ENCODE assay signal across 28 cellular contexts in the genomic region with DNA sequence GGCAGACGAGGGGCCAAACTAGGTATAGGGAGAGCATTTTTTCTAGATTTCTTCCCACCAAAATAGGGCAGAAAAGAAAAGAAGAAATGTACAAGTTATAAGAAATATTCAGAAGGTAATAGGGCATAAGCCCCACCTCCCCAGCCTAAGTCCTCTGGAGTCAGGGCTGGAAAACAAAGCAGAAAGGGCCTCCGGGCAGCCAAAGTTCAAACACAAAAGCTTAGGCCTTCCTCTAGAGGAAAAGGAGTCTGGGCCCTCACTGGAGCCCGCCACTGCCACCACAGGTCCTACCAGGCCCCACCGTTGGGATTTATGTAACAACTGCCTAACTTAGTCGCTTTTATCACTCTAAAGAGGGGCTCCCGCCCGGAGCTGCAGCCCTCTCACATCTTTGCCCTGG. TPM values are rescaled to one million over a fixed set of nuclear protein-coding genes. Genes with fewer than 3 reads are reported as not detected.
A peak's percentile ranks its signal among the peaks of the same experiment; 100 is the strongest.
DNase-seq lines count a peak whose midpoint lies in the region; ATAC-seq and TF ChIP-seq lines count a peak whose summit lies in the region.
"Had no signal": no experiment of that assay in that cellular context is flagged by ENCODE, and none has a peak within 500 bp of the region (broad histone marks: within the 10 kb centered on the region; RNA-seq: fewer than 3 reads in every experiment).

No MANE protein-coding gene starts in this region.

- POLR2A ChIA-PET in IMR-90 (lab: Charles Lee; ENCODE audit: unreplicated experiment): no interaction called here

- no peak overlapping the region for H3K9ac ChIP-seq in IMR-90 (ENCODE audit: low read depth, low read length)
- no peak overlapping the region for H3K9ac ChIP-seq in neural progenitor cell
- H3K9ac ChIP-seq: parathyroid adenoma had no signal

- no peak overlapping the region for H3K56ac ChIP-seq in IMR-90 (ENCODE audit: extremely low read depth, insufficient read depth, low read length)

- no peak overlapping the region for H3K14ac ChIP-seq in IMR-90 (replicated peaks; ENCODE audit: low read depth, low read length)

- no peak overlapping the region for H2AK9ac ChIP-seq in IMR-90 (replicated peaks; ENCODE audit: low read depth, low read length, poor library complexity)

- H3K36me3 ChIP-seq in IMR-90 (ENCODE audit: control insufficient read depth, insufficient read depth, low read length) (peaks cover 13% of the 10 kb centered on the region), neural progenitor cell (no peaks in the 10 kb centered on the region), aorta (ENCODE audit: control insufficient read depth in 1 of 2, insufficient read depth in 2 of 2, low read length in 1 of 2) (peaks cover 0 to 4% of the 10 kb centered on the region in 2 donors)

- H2BK5ac ChIP-seq in IMR-90 (ENCODE audit: low read depth, low read length, poor library complexity, severe bottlenecking): peak overlapping the region; percentile 2

- in situ Hi-C loops in IMR-90 (cut with MboI; ENCODE audit: low sequenced_read_pairs): no loop called here

- H2BK120ac ChIP-seq in IMR-90 (ENCODE audit: low read depth, low read length): peak overlapping the region; percentile 59; the same call in 1 of the 2 replicates

- no peak for TF ChIP-seq POLR2A in IMR-90 (IDR thresholded peaks at IDR 0.05; ENCODE audit: low read depth, low read length)

- no peaks in the 10 kb centered on the region for H4K20me1 ChIP-seq in IMR-90 (ENCODE audit: insufficient read depth, low read length)
- no peaks in the 10 kb centered on the region for H4K20me1 ChIP-seq in neural progenitor cell (ENCODE audit: low read depth)

- H3K4me1 Mint-ChIP-seq in neural progenitor cell: peaks cover 20% of the 10 kb centered on the region
- H3K4me1 Mint-ChIP-seq: activated CD4-positive, alpha-beta T cell treated with anti-CD3 and anti-CD28 coated beads for 36 hours; activated T-helper 17 cell treated with anti-CD3 and anti-CD28 coated beads, Interleukin-2, amount 50 U/mL, for 72 hours had no signal

- H3K9me3 Mint-ChIP-seq in neural progenitor cell: no peaks in the 10 kb centered on the region
- H3K9me3 Mint-ChIP-seq: activated CD8-positive, alpha-beta T cell treated with anti-CD3 and anti-CD28 coated beads for 36 hours; activated naive CD4-positive, alpha-beta T cell treated with anti-CD3 and anti-CD28 coated beads, Interleukin-2, amount 10 ng/mL, durations not matched to agents 7 days and 5 days; activated T-helper 17 cell treated with anti-CD3 and anti-CD28 coated beads, Interleukin-2, amount 50 U/mL, for 72 hours; stimulated activated naive CD8-positive, alpha-beta T cell treated with anti-CD3 and anti-CD28 coated beads, Interleukin-15, Interleukin-2, amounts not matched to agents 100 ng/mL and 50 ng/mL, for 24 hours had no signal

- H2AFZ ChIP-seq in IMR-90 (replicated peaks; ENCODE audit: low read length, poor library complexity) (no peak overlapping the region), neural progenitor cell (replicated peaks) (no peak overlapping the region)
- H2AFZ ChIP-seq: parathyroid adenoma had no signal

- H4K91ac ChIP-seq in IMR-90 (ENCODE audit: insufficient read depth, low read depth, low read length): peak overlapping the region; percentile 24; the same call in 1 of the 2 replicates

- dilution Hi-C loops in IMR-90 (cut with HindIII; ENCODE audit: low sequenced_read_pairs, unreplicated experiment): no loop called here

- H3K27me3 Mint-ChIP-seq in neural progenitor cell (ENCODE audit: insufficient read depth, low read depth): peaks cover 8% of the 10 kb centered on the region
- H3K27me3 Mint-ChIP-seq: activated CD4-positive, alpha-beta T cell treated with anti-CD3 and anti-CD28 coated beads for 36 hours; activated CD8-positive, alpha-beta T cell treated with anti-CD3 and anti-CD28 coated beads for 36 hours; activated naive CD4-positive, alpha-beta T cell treated with anti-CD3 and anti-CD28 coated beads, Interleukin-2, amount 10 ng/mL, durations not matched to agents 7 days and 5 days; activated T-helper 17 cell treated with anti-CD3 and anti-CD28 coated beads, Interleukin-2, amount 50 U/mL, for 72 hours; stimulated activated naive CD8-positive, alpha-beta T cell treated with anti-CD3 and anti-CD28 coated beads, Interleukin-15, Interleukin-2, amounts not matched to agents 100 ng/mL and 50 ng/mL, for 24 hours had no signal

- no TSS peak for BruUV-seq in IMR-90 (replicated peaks; lab: Mats Ljungman, UMichigan)

- no peaks in the 10 kb centered on the region for H3K9me3 ChIP-seq in IMR-90 (ENCODE audit: control insufficient read depth, insufficient read depth, low read length)
- no peaks in the 10 kb centered on the region for H3K9me3 ChIP-seq in neural progenitor cell (ENCODE audit: low read depth)
- H3K9me3 ChIP-seq in aorta (ENCODE audit: control insufficient read depth, low read length): no peaks in the 10 kb centered on the region
- H3K9me3 ChIP-seq: adrenal gland, body of pancreas, right atrium auricular region had no signal

- H4K8ac ChIP-seq in IMR-90 (ENCODE audit: low read depth in 2 of 2, low read length in 2 of 2): no peak overlapping the region; a peak in 1 of 4 replicates

- no peaks in the 10 kb centered on the region for H3K27me3 ChIP-seq in IMR-90 (ENCODE audit: control insufficient read depth, insufficient read depth, low read length)
- no peaks in the 10 kb centered on the region for H3K27me3 ChIP-seq in neural progenitor cell
- H3K27me3 ChIP-seq in aorta (ENCODE audit: control insufficient read depth in 1 of 2, insufficient read depth in 2 of 2, low read length in 1 of 2): no peaks in the 10 kb centered on the region
- H3K27me3 ChIP-seq: adrenal gland, body of pancreas, right atrium auricular region had no signal

- H3K27ac Mint-ChIP-seq in neural progenitor cell: peak overlapping the region; percentile 80
- H3K27ac Mint-ChIP-seq: activated CD4-positive, alpha-beta T cell treated with anti-CD3 and anti-CD28 coated beads for 36 hours; activated CD8-positive, alpha-beta T cell treated with anti-CD3 and anti-CD28 coated beads for 36 hours; activated naive CD4-positive, alpha-beta T cell treated with anti-CD3 and anti-CD28 coated beads, Interleukin-2, amount 10 ng/mL, durations not matched to agents 7 days and 5 days; activated T-helper 17 cell treated with anti-CD3 and anti-CD28 coated beads, Interleukin-2, amount 50 U/mL, for 72 hours; nephron progenitor cell; stimulated activated naive CD8-positive, alpha-beta T cell treated with anti-CD3 and anti-CD28 coated beads, Interleukin-15, Interleukin-2, amounts not matched to agents 100 ng/mL and 50 ng/mL, for 24 hours had no signal

- peaks cover 27% of the 10 kb centered on the region for H3K9me1 ChIP-seq in IMR-90 (ENCODE audit: insufficient read depth, low read length)

- H2BK20ac ChIP-seq in IMR-90 (ENCODE audit: low read depth, low read length): 0 out of 2 replicates have a peak overlapping the region, but pooled peaks have one; percentile 14

- 100% methylated on average over 2 of the region's 7 CpGs; no CpG with 5 or more reads in 1 of the 2 experiments for WGBS in IMR-90 (ENCODE audit: extremely low coverage in 2 of 2, insufficient read length in 1 of 2), 2 experiments
- 85% methylated on average over 7 of the region's 7 CpGs for WGBS in aorta, 2 donors

- no peak overlapping the region for H3K4me2 ChIP-seq in IMR-90 (ENCODE audit: low read depth, low read length)
- H3K4me2 ChIP-seq in neural progenitor cell: no peak overlapping the region

- H3K79me2 ChIP-seq in neural progenitor cell (ENCODE audit: low read depth): no peaks in the 10 kb centered on the region
- H3K79me2 ChIP-seq: parathyroid adenoma had no signal

- H3F3A ChIP-seq in neural progenitor cell (ENCODE audit: low read depth): no peaks in the 10 kb centered on the region

- H3K36me3 Mint-ChIP-seq in neural progenitor cell: no peaks in the 10 kb centered on the region

- H3K4me3 ChIP-seq in IMR-90 (ENCODE audit: insufficient read depth, low read depth, low read length) (no peak overlapping the region), coronary artery (no peak overlapping the region), neural progenitor cell (no peak overlapping the region), aorta (ENCODE audit: low read length in 2 of 2) (no peak overlapping the region)
- H3K4me3 ChIP-seq: adrenal gland, body of pancreas, K562, right atrium auricular region had no signal

- CTCF ChIA-PET in IMR-90 (lab: Yijun Ruan, JAX): interaction anchor here (0.6 to 1.1 kb wide), 2 partner anchors 12 to 350 kb away, joined by 3 to 4 read pairs; no protein-coding TSS in a partner anchor

- 0 out of 2 replicates have a peak overlapping the region, but pooled peaks have one; percentile 8 for H4K5ac ChIP-seq in IMR-90 (ENCODE audit: low read depth, low read length)

- H3K4me3 Mint-ChIP-seq in neural progenitor cell: no peak overlapping the region
- H3K4me3 Mint-ChIP-seq: activated CD4-positive, alpha-beta T cell treated with anti-CD3 and anti-CD28 coated beads for 36 hours; activated CD8-positive, alpha-beta T cell treated with anti-CD3 and anti-CD28 coated beads for 36 hours; activated naive CD4-positive, alpha-beta T cell treated with anti-CD3 and anti-CD28 coated beads, Interleukin-2, amount 10 ng/mL, durations not matched to agents 7 days and 5 days; activated T-helper 17 cell treated with anti-CD3 and anti-CD28 coated beads, Interleukin-2, amount 50 U/mL, for 72 hours; nephron progenitor cell; stimulated activated naive CD8-positive, alpha-beta T cell treated with anti-CD3 and anti-CD28 coated beads, Interleukin-15, Interleukin-2, amounts not matched to agents 100 ng/mL and 50 ng/mL, for 24 hours had no signal

- peaks cover 21 to 59% of the 10 kb centered on the region in 2 experiments for H3K79me1 ChIP-seq in IMR-90 (ENCODE audit: low read depth in 1 of 2, low read length in 2 of 2)

- TF ChIP-seq CTCF in IMR-90 (conservative IDR thresholded peaks at IDR 0.05; ENCODE audit: low read depth, low read length): no peak
- no peak for TF ChIP-seq CTCF in coronary artery (IDR thresholded peaks at IDR 0.05)
- no peak for TF ChIP-seq CTCF in neural progenitor cell (IDR thresholded peaks at IDR 0.05)

- H3K27ac ChIP-seq in IMR-90 (ENCODE audit: insufficient read depth, low read length): 0 out of 2 replicates have a peak overlapping the region, but pooled peaks have one; percentile 2
- no peak overlapping the region for H3K27ac ChIP-seq in coronary artery
- no peak overlapping the region for H3K27ac ChIP-seq in neural progenitor cell
- no peak overlapping the region for H3K27ac ChIP-seq in aorta (ENCODE audit: low read depth in 1 of 2, low read length in 2 of 2)
- H3K27ac ChIP-seq: body of pancreas, parathyroid adenoma, right atrium auricular region had no signal

- TF ChIP-seq RAD21 in IMR-90 (IDR thresholded peaks at IDR 0.05; ENCODE audit: low read length): no peak

- H2AK5ac ChIP-seq in IMR-90 (ENCODE audit: low read depth, low read length): no peak overlapping the region; the same call in 1 of the 2 replicates

- no peak for ATAC-seq in IMR-90 (ENCODE audit: low read depth)
- ATAC-seq in aorta (ENCODE audit: low FRiP score): no peak
- no peak for ATAC-seq in sciatic nerve
- no peak for ATAC-seq in GM18868 (IDR thresholded peaks at IDR 0.05; ENCODE audit: unreplicated experiment)
- ATAC-seq: activated CD4-positive, alpha-beta T cell treated with anti-CD3 and anti-CD28 coated beads for 36 hours; activated CD8-positive, alpha-beta T cell treated with anti-CD3 and anti-CD28 coated beads for 36 hours; activated T-helper 17 cell treated with anti-CD3 and anti-CD28 coated beads, Interleukin-2, amount 50 U/mL, for 72 hours; body of pancreas; K562; Panc1 had no signal

- peaks cover 40% of the 10 kb centered on the region for H3K4me1 ChIP-seq in IMR-90 (ENCODE audit: control insufficient read depth, insufficient read depth, low read length)
- H3K4me1 ChIP-seq in neural progenitor cell: no peaks in the 10 kb centered on the region
- no peaks in the 10 kb centered on the region for H3K4me1 ChIP-seq in aorta (ENCODE audit: control insufficient read depth in 1 of 2, insufficient read depth in 2 of 2, low read length in 2 of 2)
- H3K4me1 ChIP-seq: adrenal gland, parathyroid adenoma had no signal

- H3K4ac ChIP-seq in IMR-90 (ENCODE audit: low read depth, low read length): peak overlapping the region; percentile 65

- intact Hi-C loops in IMR-90 (cut with micrococcal nuclease) (no loop called here), aorta (cut with DNase I) (no loop called here), sciatic nerve (cut with DNase I) (no loop called here)

- DNase-seq in IMR-90 (no peak), coronary artery (ENCODE audit: low spot score) (peak; percentile 50), neural progenitor cell (ENCODE audit: low spot score) (peak; percentile 13), aorta (peak; percentile 12 to 26), sciatic nerve (ENCODE audit: low spot score) (no peak), T-helper 9 cell (no peak)
- DNase-seq: activated CD4-positive, alpha-beta T cell treated with anti-CD3 and anti-CD28 coated beads for 36 hours; activated CD8-positive, alpha-beta T cell treated with anti-CD3 and anti-CD28 coated beads for 36 hours; activated naive CD4-positive, alpha-beta T cell treated with anti-CD3 and anti-CD28 coated beads, Interleukin-2, amount 10 ng/mL, durations not matched to agents 7 days and 5 days; adrenal gland; body of pancreas; C1 segment of cervical spinal cord; cerebellar nuclear complex; DND-41; mammary epithelial cell; NCI-H1092 treated with DMSO at 0.1 percent for 48 hours; NCI-H187; NCI-H2171; NCI-H510A treated with DMSO at 0.1 percent for 48 hours; nephron progenitor cell; stimulated activated CD8-positive, alpha-beta memory T cell treated with anti-CD3 and anti-CD28 coated beads, Interleukin-4, amount 100 ng/mL, for 48 hours had no signal

- H3K18ac ChIP-seq in IMR-90 (ENCODE audit: low read depth, low read length): no peak overlapping the region

- H3K23ac ChIP-seq in IMR-90 (ENCODE audit: low read depth, low read length): no peak overlapping the region

- no peak overlapping the region for H2BK15ac ChIP-seq in IMR-90 (ENCODE audit: low read depth, low read length)

RNA-seq across cellular contexts. Expression of a gene that starts 27.6 kb away (rescaled TPM):
- 35.6 and 36.9 TPM in 2 replicates for total RNA-seq in IMR-90 (2012; rRNA removed)
- polyA plus RNA-seq in IMR-90 (2012; rRNA removed): 62.7 and 75.3 TPM in 2 replicates
- polyA plus RNA-seq in IMR-90 (2012; cell fraction: cytosol; rRNA removed): 64.9 and 68.1 TPM in 2 replicates
- polyA plus RNA-seq in IMR-90 (2012; cell fraction: nucleus; rRNA removed; ENCODE audit: low replicate concordance): 82.5 and 192 TPM in 2 replicates
- 0.41 and 1.3 TPM in 2 replicates for total RNA-seq in neural progenitor cell (ENCODE audit: low replicate concordance)
- total RNA-seq in aorta: 10 to 100 TPM in 1 of 2 donors, 1 to 10 TPM in 1; 9.7 to 12.4 TPM
- polyA plus RNA-seq in aorta: 1 to 10 TPM; 6.0 to 7.0 TPM
- total RNA-seq in sciatic nerve: 16.3 TPM

RNA-seq across cellular contexts. Expression of a gene that starts 35.4 kb away (rescaled TPM):
- total RNA-seq in IMR-90 (2012; rRNA removed): 1.9 and 2.2 TPM in 2 replicates
- 1.9 and 2.2 TPM in 2 replicates for polyA plus RNA-seq in IMR-90 (2012; rRNA removed)
- polyA plus RNA-seq in IMR-90 (2012; cell fraction: cytosol; rRNA removed): 1.4 and 1.5 TPM in 2 replicates
- polyA plus RNA-seq in IMR-90 (2012; cell fraction: nucleus; rRNA removed; ENCODE audit: low replicate concordance): 1.2 and 1.6 TPM in 2 replicates
- total RNA-seq in neural progenitor cell (ENCODE audit: low replicate concordance): 2.4 and 3.6 TPM in 2 replicates
- total RNA-seq in aorta: 1 to 10 TPM; 1.6 to 3.7 TPM
- 1 to 10 TPM in 1 of 2 donors, under 1 TPM in 1; 0.31 to 8.3 TPM for polyA plus RNA-seq in aorta
- 3.7 TPM for total RNA-seq in sciatic nerve

Comparison
In these comparisons a context has a peak if more than half of its experiments do, and no peak if none do; other contexts are left out.
1. DNase-seq: peak in coronary artery (single experiment), neural progenitor cell (single experiment) and aorta (2 of 2); none in IMR-90 (single experiment), sciatic nerve (single experiment) and T-helper 9 cell (single experiment).